In genomic region chrY:18629805-18630516, GRCh38 we compare ENCODE assay signal across 7 cellular contexts.
DNase-seq lines count a peak whose midpoint lies in the region; ATAC-seq, FAIRE-seq and TF ChIP-seq lines count a peak whose summit lies in the region.
"Not testable (repeated sequence)": the region's sequence is repeated elsewhere in the genome, so short reads cannot be mapped to it uniquely, and the experiment has no call there.

No MANE protein-coding gene starts in this region.

- TF ChIP-seq POLR2A in endothelial cell of umbilical vein (IDR thresholded peaks at IDR 0.05; ENCODE audit: low read depth, low read length): not testable (repeated sequence)

- H3K27ac Mint-ChIP-seq in GM23338, WTC11: not testable (repeated sequence)

- POLR2A ChIA-PET in WTC11 (lab: Charles Lee); endothelial cell of umbilical vein (lab: Charles Lee): not testable (repeated sequence)

- CTCF ChIA-PET in WTC11 (lab: Charles Lee); endothelial cell of umbilical vein (lab: Charles Lee): not testable (repeated sequence)

- intact Hi-C loops in endothelial cell of umbilical vein (cut with micrococcal nuclease): not testable (repeated sequence)

- H3K27me3 ChIP-seq in GM23338 (ENCODE audit: insufficient read depth); RWPE2 (ENCODE audit: insufficient read depth, poor library complexity, severe bottlenecking); endothelial cell of umbilical vein (ENCODE audit: control insufficient read depth in 2 of 2, insufficient read depth in 2 of 2, low read length in 2 of 2); foreskin keratinocyte: not testable (repeated sequence)

- DNase-seq in GM19239 (ENCODE audit: insufficient read length, low spot score); GM23338 (ENCODE audit: low spot score); RCC 7860 (ENCODE audit: low spot score); RWPE2 (ENCODE audit: low spot score); WTC11 (ENCODE audit: low spot score); endothelial cell of umbilical vein (ENCODE audit: low read depth, low spot score); foreskin keratinocyte: not testable (repeated sequence)

- H3K4me1 ChIP-seq in GM23338 (ENCODE audit: insufficient read depth); RWPE2 (ENCODE audit: insufficient read depth, poor library complexity, severe bottlenecking); endothelial cell of umbilical vein (ENCODE audit: control insufficient read depth, extremely low read depth, insufficient read depth, low read length); foreskin keratinocyte: not testable (repeated sequence)

- not testable (repeated sequence) for H3K9me1 ChIP-seq in endothelial cell of umbilical vein (replicated peaks; ENCODE audit: control insufficient read depth, extremely low read depth, insufficient read depth, low read length)

- H3K79me2 ChIP-seq in GM23338 (replicated peaks; ENCODE audit: insufficient read depth); endothelial cell of umbilical vein (ENCODE audit: control insufficient read depth, insufficient read depth, low read length): not testable (repeated sequence)

- not testable (repeated sequence) for H3K4me3 ChIP-seq in GM23338; RWPE2 (ENCODE audit: severe bottlenecking); endothelial cell of umbilical vein (replicated peaks in 1 of 3; ENCODE audit: insufficient read depth in 1 of 3, low read depth in 1 of 3, low read length in 3 of 3)

- not testable (repeated sequence) for H3K4me2 ChIP-seq in GM23338; endothelial cell of umbilical vein (ENCODE audit: insufficient read depth, low read length)

- H3K27ac ChIP-seq in GM23338 (ENCODE audit: low read depth); RWPE2 (ENCODE audit: poor library complexity, severe bottlenecking); endothelial cell of umbilical vein (ENCODE audit: insufficient read depth, low read depth, low read length); foreskin keratinocyte: not testable (repeated sequence)

- not testable (repeated sequence) for TF ChIP-seq CTCF in GM23338 (conservative IDR thresholded peaks at IDR 0.05; ENCODE audit: low read depth in 2 of 2); RWPE2 (IDR thresholded peaks at IDR 0.05; ENCODE audit: poor library complexity, severe bottlenecking); WTC11 (IDR thresholded peaks at IDR 0.05); endothelial cell of umbilical vein (IDR thresholded peaks at IDR 0.05; ENCODE audit: extremely low read depth in 1 of 2, insufficient read depth in 1 of 2, low read depth in 1 of 2, low read length in 2 of 2); foreskin keratinocyte (conservative IDR thresholded peaks at IDR 0.05)

- not testable (repeated sequence) for H3K9me3 ChIP-seq in RWPE2 (ENCODE audit: severe bottlenecking); endothelial cell of umbilical vein (replicated peaks; ENCODE audit: control insufficient read depth, insufficient read depth, low read length)

- ATAC-seq in GM23338 (peak; percentile 88), RWPE2 (ENCODE audit: low read depth) (peak; percentile 58; the same call in 1 of the 3 replicates), WTC11 (peak; percentile 95), foreskin keratinocyte (peak; percentile 97)

- not testable (repeated sequence) for H3K4me1 Mint-ChIP-seq in GM23338, WTC11

- not testable (repeated sequence) for H3K9ac ChIP-seq in endothelial cell of umbilical vein (replicated peaks; ENCODE audit: extremely low read depth, insufficient read depth, low read length)

- H2AFZ ChIP-seq in GM23338; endothelial cell of umbilical vein (ENCODE audit: low read depth, low read length): not testable (repeated sequence)

- H3K36me3 ChIP-seq in GM23338 (ENCODE audit: insufficient read depth); RWPE2 (ENCODE audit: low read depth); endothelial cell of umbilical vein (ENCODE audit: control insufficient read depth in 2 of 2, extremely low read depth in 1 of 2, insufficient read depth in 2 of 2, low read length in 2 of 2): not testable (repeated sequence)

- not testable (repeated sequence) for H3K36me3 Mint-ChIP-seq in GM23338 (ENCODE audit: low read depth); WTC11

- not testable (repeated sequence) for H3K27me3 Mint-ChIP-seq in GM23338 (ENCODE audit: insufficient read depth, low read depth, poor library complexity); WTC11 (ENCODE audit: low read depth)

- FAIRE-seq in GM19239 (lab: Jason Lieb, UNC): peak; percentile 31
- FAIRE-seq in RCC 7860 (lab: Jason Lieb, UNC): peak; percentile 20
- FAIRE-seq in endothelial cell of umbilical vein (lab: Jason Lieb, UNC): peak; percentile 61

- dilution Hi-C loops in endothelial cell of umbilical vein (cut with MboI; ENCODE audit: extremely low pct_ligation_motif_present, low sequenced_read_pairs): not testable (repeated sequence)

- not testable (repeated sequence) for H3K9me2 ChIP-seq in GM23338 (ENCODE audit: insufficient read depth)

- not testable (repeated sequence) for H3F3A ChIP-seq in GM23338 (replicated peaks; ENCODE audit: low read depth)

- not testable (repeated sequence) for H3K9me3 Mint-ChIP-seq in GM23338, WTC11

- H4K20me1 ChIP-seq in GM23338 (replicated peaks; ENCODE audit: insufficient read depth); endothelial cell of umbilical vein (replicated peaks; ENCODE audit: control insufficient read depth, extremely low read depth, insufficient read depth, low read length): not testable (repeated sequence)

- BruUV-seq in endothelial cell of umbilical vein (replicated peaks; lab: Mats Ljungman, UMichigan): not testable (repeated sequence)

- H3K4me3 Mint-ChIP-seq in GM23338, WTC11: not testable (repeated sequence)
